8 cellular contexts compared by ENCODE assay signal in genomic region chrX:103464774-103465117, GRCh38. TPM values are rescaled to one million over a fixed set of nuclear protein-coding genes. Genes with fewer than 3 reads are reported as not detected.
A peak's percentile ranks its signal among the peaks of the same experiment; 100 is the strongest.
DNase-seq lines count a peak whose midpoint lies in the region; ATAC-seq and TF ChIP-seq lines count a peak whose summit lies in the region.

No MANE protein-coding gene starts in this region.

- DNase-seq in DND-41 (peak; percentile 70), SHP77 treated with DMSO at 0.1 percent for 48 hours (lab: John Stamatoyannopoulos, UW) (peak; percentile 0), glutamatergic neuron (peak; percentile 72), progenitor cell of endocrine pancreas (ENCODE audit: low spot score, unreplicated experiment) (peak; percentile 54), upper lobe of left lung (peak in 1 of 2 donors; percentile 41)
- peak; percentile 59 for DNase-seq in Jurkat, Clone E6-1 (ENCODE audit: low read depth, low spot score)
- peak; percentile 12 to 64 (median 54) for DNase-seq in activated naive CD4-positive, alpha-beta T cell (lab: John Stamatoyannopoulos, UW)

- H3K27ac Mint-ChIP-seq in glutamatergic neuron (ENCODE audit: unreplicated experiment) (peak overlapping the region; percentile 72), progenitor cell of endocrine pancreas (peak overlapping the region; percentile 86)

- no peaks in the 10 kb centered on the region for H4K20me1 ChIP-seq in DND-41 (ENCODE audit: insufficient read depth, low read length)

- H3K9me3 Mint-ChIP-seq in glutamatergic neuron (ENCODE audit: unreplicated experiment) (no peaks in the 10 kb centered on the region), progenitor cell of endocrine pancreas (ENCODE audit: low read depth) (peaks cover 4% of the 10 kb centered on the region)

- no peaks in the 10 kb centered on the region for H3K36me3 Mint-ChIP-seq in glutamatergic neuron (ENCODE audit: unreplicated experiment)
- H3K36me3 Mint-ChIP-seq in progenitor cell of endocrine pancreas (ENCODE audit: insufficient read depth) = peaks cover 5% of the 10 kb centered on the region

- peak overlapping the region in 1 of 2 experiments; percentile 52; a peak in 2 of 4 replicates for H3K4me3 ChIP-seq in DND-41 (ENCODE audit: low read depth in 1 of 2, low read length in 2 of 2)
- peak overlapping the region; percentile 49 for H3K4me3 ChIP-seq in Jurkat, Clone E6-1 (ENCODE audit: low read length)
- peak overlapping the region in 3 of 4 donors; percentile 22 to 38 (median 38) for H3K4me3 ChIP-seq in upper lobe of left lung

- H3K27me3 Mint-ChIP-seq in glutamatergic neuron (ENCODE audit: unreplicated experiment) (no peaks in the 10 kb centered on the region), progenitor cell of endocrine pancreas (no peaks in the 10 kb centered on the region)

- TF ChIP-seq POLR2A in upper lobe of left lung (IDR thresholded peaks at IDR 0.05) = no peak

- no peak overlapping the region for H3K9ac ChIP-seq in DND-41 (ENCODE audit: low read depth, low read length)

- peaks cover 3% of the 10 kb centered on the region for H3K27me3 ChIP-seq in DND-41 (ENCODE audit: insufficient read depth, low read length, poor library complexity)
- H3K27me3 ChIP-seq in upper lobe of left lung = no peaks in the 10 kb centered on the region

- peak; percentile 92 for ATAC-seq in DND-41 (ENCODE audit: insufficient read depth, low read depth)
- peak; percentile 92 for ATAC-seq in GM21576 (IDR thresholded peaks at IDR 0.05; ENCODE audit: unreplicated experiment)
- peak; percentile 88 to 97 for ATAC-seq in upper lobe of left lung (ENCODE audit: low FRiP score in 2 of 2)

- H3K4me1 Mint-ChIP-seq in glutamatergic neuron (ENCODE audit: low read depth, unreplicated experiment) (no peaks in the 10 kb centered on the region), progenitor cell of endocrine pancreas (ENCODE audit: low read depth) (peaks cover 21% of the 10 kb centered on the region)

- H2AFZ ChIP-seq in DND-41 (ENCODE audit: low read depth, low read length) = peak overlapping the region; percentile 73

- no peaks in the 10 kb centered on the region for H3K36me3 ChIP-seq in DND-41 (ENCODE audit: insufficient read depth, low read length)
- no peaks in the 10 kb centered on the region for H3K36me3 ChIP-seq in upper lobe of left lung

- no peak for TF ChIP-seq EP300 in upper lobe of left lung (IDR thresholded peaks at IDR 0.05)

- peak overlapping the region; percentile 68 for H3K4me2 ChIP-seq in DND-41 (ENCODE audit: insufficient read depth, low read length)

- TF ChIP-seq CTCF in DND-41 (IDR thresholded peaks at IDR 0.05; ENCODE audit: borderline replicate concordance, extremely low read depth, low read length, poor library complexity, severe bottlenecking) (peak; percentile 81), glutamatergic neuron (IDR thresholded peaks at IDR 0.05; ENCODE audit: partially characterized antibody, unreplicated experiment) (peak; percentile 63), progenitor cell of endocrine pancreas (IDR thresholded peaks at IDR 0.05; ENCODE audit: unreplicated experiment) (peak; percentile 74), upper lobe of left lung (IDR thresholded peaks at IDR 0.05) (peak; percentile 40 to 70 (median 64))

- H3K4me3 Mint-ChIP-seq in glutamatergic neuron (ENCODE audit: unreplicated experiment) (peak overlapping the region; percentile 46), progenitor cell of endocrine pancreas (ENCODE audit: low read depth) (peak overlapping the region; percentile 60)

- H3K27ac ChIP-seq in DND-41 (ENCODE audit: low read length) = no peak overlapping the region
- H3K27ac ChIP-seq in upper lobe of left lung = no peak overlapping the region

- WGBS in upper lobe of left lung, 2 donors = 4 to 11% methylated on average over 3 of the region's 3 CpGs

- H3K4me1 ChIP-seq in DND-41 (ENCODE audit: insufficient read depth, low read length) = peaks cover 9% of the 10 kb centered on the region
- no peaks in the 10 kb centered on the region for H3K4me1 ChIP-seq in upper lobe of left lung

- H3K9me3 ChIP-seq in DND-41 (ENCODE audit: insufficient read depth, low read length, severe bottlenecking) (no peaks in the 10 kb centered on the region), upper lobe of left lung (no peaks in the 10 kb centered on the region)

- H3K79me2 ChIP-seq in DND-41 (ENCODE audit: insufficient read depth, low read length) = no peaks in the 10 kb centered on the region

RNA-seq across cellular contexts. Expression of gene RAB40A, which starts 54.5 kb away (rescaled TPM):
- not detected for polyA plus RNA-seq in Jurkat, Clone E6-1 (2012; ENCODE audit: insufficient read depth, insufficient read length)
- total RNA-seq in glutamatergic neuron (ENCODE audit: unreplicated experiment) (0.47 TPM), progenitor cell of endocrine pancreas (0.89 and 0.98 TPM in 2 replicates), upper lobe of left lung (1 to 10 TPM in 1 of 6 donors, under 1 TPM in 5; 0.24 to 3.1 (median 0.56) TPM)
